In genomic region chr5:45696206-45696836, GRCh38 we compare ENCODE assay signal across 8 cellular contexts. TPM values are rescaled to one million over a fixed set of nuclear protein-coding genes. Genes with fewer than 3 reads are reported as not detected.
DNase-seq lines count a peak whose midpoint lies in the region; ATAC-seq, FAIRE-seq and TF ChIP-seq lines count a peak whose summit lies in the region.

Gene HCN1 (minus strand): TSS chr5:45696380.

- no peak within 1 kb of the TSS for H3K18ac ChIP-seq in H1 (ENCODE audit: extremely low read depth, low read length)

- no peak within 1 kb of the TSS for H4K8ac ChIP-seq in H1 (ENCODE audit: extremely low read depth, insufficient read depth, low read length)

- H3K14ac ChIP-seq in H1 (ENCODE audit: insufficient read length) = no peak within 1 kb of the TSS

- intact Hi-C loops in right lobe of liver (cut with DNase I) = no loop called here

- no peaks in the 10 kb centered on the region for H4K20me1 ChIP-seq in H1 (replicated peaks in 1 of 2; ENCODE audit: control insufficient read depth in 1 of 2, insufficient read depth in 2 of 2, low read length in 2 of 2)

- H3K9ac ChIP-seq in H1 (replicated peaks in 1 of 4; ENCODE audit: extremely low read depth in 1 of 4, low read depth in 3 of 4, low read length in 3 of 4) = peak within 1 kb of the TSS in 2 of 4 experiments; percentile 55 to 64; a peak in 4 of 7 replicates

- H2AFZ ChIP-seq in H1 (ENCODE audit: low read length) = peak within 1 kb of the TSS; percentile 98; the same call in 1 of the 2 replicates

- peak; percentile 74 to 91 (median 85) for TF ChIP-seq CTCF in H1 (IDR thresholded peaks at IDR 0.05; ENCODE audit: control extremely low read depth in 1 of 3, insufficient read depth in 1 of 3, low read depth in 1 of 3, low read length in 3 of 3)
- peak; percentile 65 to 83 (median 76) for TF ChIP-seq CTCF in right lobe of liver (IDR thresholded peaks at IDR 0.05)

- no peak within 1 kb of the TSS for H3K27ac ChIP-seq in H1 (ENCODE audit: low read depth, low read length)
- no peak within 1 kb of the TSS for H3K27ac ChIP-seq in right lobe of liver

- WGBS in H1 (ENCODE audit: extremely low coverage in 1 of 2, insufficient coverage in 1 of 2, insufficient read length in 1 of 2, insufficient replicate concordance in 2 of 2, low coverage in 1 of 2, low lambda C conversion rate in 2 of 2, missing lambda C conversion rate in 1 of 2), 2 experiments = 30% methylated on average over 22 of the region's 46 CpGs; no CpG with 5 or more reads in 1 of the 2 experiments
- 40% methylated on average over 13 of the region's 46 CpGs for WGBS in right lobe of liver (ENCODE audit: insufficient coverage, low coverage, low lambda C conversion rate, missing lambda C conversion rate)

- TF ChIP-seq POLR2A in H1 (IDR thresholded peaks at IDR 0.05; ENCODE audit: control extremely low read depth in 1 of 2, low read depth in 2 of 2, low read length in 2 of 2) (no peak), right lobe of liver (IDR thresholded peaks at IDR 0.05) (no peak)

- CTCF ChIA-PET in H1 (lab: Charles Lee; ENCODE audit: partially characterized antibody) = interaction anchor here (0.6 to 2.5 kb wide), 26 partner anchors 9 to 834 kb away, joined by 3 to 9 read pairs (median 4); no protein-coding TSS in a partner anchor

- peak; percentile 23 for DNase-seq in 8988T
- peak; percentile 62 to 78 for DNase-seq in SW 1271 (lab: John Stamatoyannopoulos, UW)
- DNase-seq in H1 (ENCODE audit: low read depth in 1 of 2, low spot score in 2 of 2) = peak; percentile 75 to 93
- peak; percentile 76 to 86 (median 83) for DNase-seq in right lobe of liver
- DNase-seq in stimulated activated CD4-positive, alpha-beta T cell treated with anti-CD3 and anti-CD28 coated beads, TNF-alpha, amount 100 ng/mL, for 48 hours (ENCODE audit: low read depth in 3 of 3) = peak; percentile 10 to 30 (median 21)

- peak; percentile 79 to 81 for TF ChIP-seq RAD21 in H1 (IDR thresholded peaks at IDR 0.05 in 1 of 2, conservative IDR thresholded peaks at IDR 0.05 in 1 of 2; ENCODE audit: low read depth in 2 of 2, low read length in 2 of 2)

- H3K56ac ChIP-seq in H1 (replicated peaks; ENCODE audit: insufficient read length, low read depth, low read length) = no peak within 1 kb of the TSS

- H2BK20ac ChIP-seq in H1 (ENCODE audit: low read length) = no peak within 1 kb of the TSS

- peak within 1 kb of the TSS; percentile 86 to 94 for H3K4me2 ChIP-seq in H1 (ENCODE audit: insufficient read depth in 1 of 2, low read depth in 2 of 2, low read length in 2 of 2)

- no peak for TF ChIP-seq EP300 in H1 (IDR thresholded peaks at IDR 0.05; ENCODE audit: borderline replicate concordance in 1 of 2, low read depth in 2 of 2, low read length in 2 of 2)

- 0 out of 2 replicates have a peak within 1 kb of the TSS, but pooled peaks have one; percentile 1 for H2BK12ac ChIP-seq in H1 (ENCODE audit: low read depth, low read length)

- H3K4me1 ChIP-seq in H1 (replicated peaks in 1 of 4; ENCODE audit: control insufficient read depth in 3 of 4, insufficient read depth in 4 of 4, low read length in 3 of 4) (peaks cover 2 to 7% (median 4%) of the 10 kb centered on the region in 4 experiments; a peak in 5 of 7 replicates), right lobe of liver (peaks cover 0 to 6% (median 0%) of the 10 kb centered on the region in 4 donors)

- H3K23me2 ChIP-seq in H1 (ENCODE audit: low read depth, low read length) = peaks cover 7% of the 10 kb centered on the region; the same call in 1 of the 2 replicates

- H3K4me3 ChIP-seq in H1 (ENCODE audit: extremely low read depth in 1 of 4, insufficient read depth in 2 of 4, low read depth in 3 of 4, low read length in 4 of 4) (peak within 1 kb of the TSS; percentile 47 to 76 (median 60)), right lobe of liver (peak within 1 kb of the TSS in 1 of 3 donors; percentile 28)

- H3K79me2 ChIP-seq in H1 (ENCODE audit: control insufficient read depth in 1 of 2, insufficient read depth in 2 of 2, low read length in 2 of 2) = peaks cover 0 to 6% of the 10 kb centered on the region in 2 experiments; a peak in 1 of 4 replicates

- ATAC-seq in GM19023 (IDR thresholded peaks at IDR 0.05; ENCODE audit: unreplicated experiment) (peak; percentile 98), HG03558 (IDR thresholded peaks at IDR 0.05; ENCODE audit: extremely low read depth, unreplicated experiment) (peak; percentile 77), right lobe of liver (peak; percentile 100), HG02973 (IDR thresholded peaks at IDR 0.05; ENCODE audit: unreplicated experiment) (no peak)

- no peak within 1 kb of the TSS for H2BK120ac ChIP-seq in H1 (replicated peaks; ENCODE audit: low read depth, low read length)

- H3K27me3 ChIP-seq in H1 (replicated peaks in 1 of 4; ENCODE audit: control insufficient read depth in 3 of 4, extremely low read depth in 1 of 4, insufficient read depth in 3 of 4, low read length in 3 of 4) (peaks cover 0 to 6% (median 4%) of the 10 kb centered on the region in 4 experiments; a peak in 5 of 7 replicates), right lobe of liver (peaks cover 0 to 14% of the 10 kb centered on the region in 2 donors)

- H3K4ac ChIP-seq in H1 (replicated peaks; ENCODE audit: insufficient read length, low read depth, low read length) = no peak within 1 kb of the TSS

- no peak within 1 kb of the TSS for H2AK5ac ChIP-seq in H1 (ENCODE audit: low read depth, low read length)

- H3K9me3 ChIP-seq in H1 (ENCODE audit: insufficient read depth in 2 of 2, low read depth in 1 of 2, low read length in 1 of 2) (no peaks in the 10 kb centered on the region), right lobe of liver (no peaks in the 10 kb centered on the region)

- H2BK15ac ChIP-seq in H1 (ENCODE audit: low read length) = no peak within 1 kb of the TSS

- FAIRE-seq in H1 (lab: Jason Lieb, UNC) = no peak

- H3K23ac ChIP-seq in H1 (ENCODE audit: insufficient read length) = no peak within 1 kb of the TSS

- H3K79me1 ChIP-seq in H1 (ENCODE audit: low read depth, low read length) = no peaks in the 10 kb centered on the region

- H4K5ac ChIP-seq in H1 (ENCODE audit: insufficient read length, low read depth, low read length) = no peak within 1 kb of the TSS

- H3K36me3 ChIP-seq in H1 (ENCODE audit: control insufficient read depth in 2 of 4, insufficient read depth in 4 of 4, low read length in 3 of 4) (no peaks in the 10 kb centered on the region), right lobe of liver (no peaks in the 10 kb centered on the region)

- POLR2A ChIA-PET in H1 (lab: Charles Lee; ENCODE audit: partially characterized antibody) = no interaction called here

- H2BK5ac ChIP-seq in H1 (ENCODE audit: low read depth, low read length) = no peak within 1 kb of the TSS

- H4K91ac ChIP-seq in H1 (replicated peaks; ENCODE audit: insufficient read length, low read length) = no peak within 1 kb of the TSS

TF ChIP-seq in H1, 55 proteins besides CTCF, POLR2A, EP300 and RAD21:
- no peak for TF ChIP-seq BACH1 (IDR thresholded peaks at IDR 0.05; ENCODE audit: low read length)
- no peak for TF ChIP-seq KDM1A (IDR thresholded peaks at IDR 0.05; ENCODE audit: borderline replicate concordance, low read length)
- no peak; the same call in 1 of the 2 replicates for TF ChIP-seq E2F6 (IDR thresholded peaks at IDR 0.05)
- TF ChIP-seq TBP (IDR thresholded peaks at IDR 0.05; ENCODE audit: low read depth, low read length) = peak; percentile 73; the same call in 1 of the 2 replicates
- peak in 1 of 2 experiments; percentile 38; a peak in 1 of 4 replicates for TF ChIP-seq SIN3A (conservative IDR thresholded peaks at IDR 0.05 in 1 of 2, IDR thresholded peaks at IDR 0.05 in 1 of 2; ENCODE audit: low read depth in 1 of 2, low read length in 2 of 2)
- TF ChIP-seq MAX (IDR thresholded peaks at IDR 0.05) = peak; percentile 85
- no peak for TF ChIP-seq JUN (IDR thresholded peaks at IDR 0.05; ENCODE audit: low read depth, low read length)
- TF ChIP-seq SAP30 (IDR thresholded peaks at IDR 0.05; ENCODE audit: insufficient read depth, insufficient replicate concordance, low read length) = no peak
- peak; percentile 62; the same call in 1 of the 2 replicates for TF ChIP-seq TAF1 (IDR thresholded peaks at IDR 0.05; ENCODE audit: low read depth, low read length)
- no peak for TF ChIP-seq JUND (IDR thresholded peaks at IDR 0.05; ENCODE audit: low read length)
TF ChIP-seq in H1: peak in this region for 4.

RNA-seq across cellular contexts. Expression of gene HCN1, which starts in this region (rescaled TPM):
- 6.7 and 7.6 TPM in 2 replicates for total RNA-seq in H1 (2021; fragmentation: NEBNext Ultra II Directional; extraction: Animal tissue kit (Norgen Biotek cat#: 25700))
- 1.1 and 1.2 TPM in 2 replicates for polyA plus RNA-seq in H1 (2011; rRNA removed)
- 0.79 TPM for polyA plus RNA-seq in H1 (2011; cell fraction: cytosol; rRNA removed)
- 1.6 TPM for polyA plus RNA-seq in H1 (2011; cell fraction: nucleus; rRNA removed)
- 1.3 to 2.1 TPM (median 1.9 TPM) in 4 replicates for polyA plus RNA-seq in H1 (2012, experiment 1 of 2)
- 0.63 TPM for polyA plus RNA-seq in H1 (2012, experiment 2 of 2)
- 2.9 TPM for polyA plus RNA-seq in H1 (2013, experiment 1 of 2)
- 3.2 TPM for polyA plus RNA-seq in H1 (2013, experiment 2 of 2)
- 3.5 and 5.1 TPM in 2 replicates for polyA minus RNA-seq in H1 (2011; rRNA and poly(A)+ RNA removed)
- 1.3 TPM for polyA minus RNA-seq in H1 (2011; cell fraction: cytosol; rRNA and poly(A)+ RNA removed)
- 18.0 TPM for polyA minus RNA-seq in H1 (2011; cell fraction: nucleus; rRNA and poly(A)+ RNA removed)
- total RNA-seq in right lobe of liver = under 1 TPM in 2 of 6 experiments, not detected in 4; 0.09 to 0.12 TPM

Comparison
In these comparisons a context has a peak if more than half of its experiments do, and no peak if none do; other contexts are left out.
1. Peak in DNase-seq and ATAC-seq in right lobe of liver; RNA of the gene not detected or under 1 TPM.
2. DNase-seq: peak in every context shown above with its lines; median percentile 84 in H1; 83 in right lobe of liver; 70 in SW 1271; 23 in 8988T; 21 in stimulated activated CD4-positive, alpha-beta T cell treated with anti-CD3 and anti-CD28 coated beads, TNF-alpha, amount 100 ng/mL, for 48 hours.